In genomic region chr3:134029734-134030381, GRCh38 we compare ENCODE assay signal across 8 cellular contexts. TPM values are rescaled to one million over a fixed set of nuclear protein-coding genes. Genes with fewer than 3 reads are reported as not detected.
DNase-seq lines count a peak whose midpoint lies in the region; ATAC-seq and TF ChIP-seq lines count a peak whose summit lies in the region.

TSS of gene SLCO2A1 (minus strand) at chr3:134029925. CDS start at chr3:134029802, 123 bp downstream.

- peaks cover 5% of the 10 kb centered on the region for H3K4me1 Mint-ChIP-seq in activated T-cell treated with anti-CD3 and anti-CD28 coated beads, Interleukin-2, amount 50 U/mL, for 24 hours (ENCODE audit: low read depth)
- peaks cover 0 to 3% of the 10 kb centered on the region in 2 donors for H3K4me1 Mint-ChIP-seq in natural killer cell treated with Interleukin-12 subunit alpha and Interleukin-12 subunit beta and Interleukin-15 and Interleukin-18, amount 100 ng/mL, for 72 hours (ENCODE audit: low read depth in 2 of 2)

- no peak for DNase-seq in activated T-cell treated with anti-CD3 and anti-CD28 coated beads, Interleukin-2, amount 50 U/mL, for 24 hours
- no peak for DNase-seq in activated T-cell treated with anti-CD3 and anti-CD28 coated beads, Interleukin-2, amount 50 U/mL, for 1 hour
- DNase-seq in SJSA1 (ENCODE audit: low read depth in 1 of 2, low spot score in 2 of 2) (no peak), fibroblast of the aortic adventitia (ENCODE audit: low read depth) (no peak), AML-193 (lab: John Stamatoyannopoulos, UW) (no peak)
- peak; percentile 56 for DNase-seq in natural killer cell treated with Interleukin-12 subunit alpha and Interleukin-12 subunit beta and Interleukin-15 and Interleukin-18, amount 100 ng/mL, for 72 hours (ENCODE audit: low spot score)

- no peak for TF ChIP-seq CTCF in fibroblast of the aortic adventitia (IDR thresholded peaks at IDR 0.05; ENCODE audit: insufficient read depth, low read length)

- H3K9me3 Mint-ChIP-seq in activated T-cell treated with anti-CD3 and anti-CD28 coated beads, Interleukin-2, amount 50 U/mL, for 24 hours: no peaks in the 10 kb centered on the region
- H3K9me3 Mint-ChIP-seq in natural killer cell treated with Interleukin-12 subunit alpha and Interleukin-12 subunit beta and Interleukin-15 and Interleukin-18, amount 100 ng/mL, for 72 hours: no peaks in the 10 kb centered on the region

- H3K27me3 Mint-ChIP-seq in activated T-cell treated with anti-CD3 and anti-CD28 coated beads, Interleukin-2, amount 50 U/mL, for 24 hours: peaks cover 67% of the 10 kb centered on the region
- peaks cover 24 to 31% of the 10 kb centered on the region in 2 donors for H3K27me3 Mint-ChIP-seq in natural killer cell treated with Interleukin-12 subunit alpha and Interleukin-12 subunit beta and Interleukin-15 and Interleukin-18, amount 100 ng/mL, for 72 hours

- H3K4me1 ChIP-seq in SJSA1 (replicated peaks): peaks cover 7% of the 10 kb centered on the region

- H3K4me3 ChIP-seq in SJSA1 (peak within 1 kb of the TSS; percentile 48), fibroblast of the aortic adventitia (ENCODE audit: low read depth, low read length) (peak within 1 kb of the TSS; percentile 57)

- H3K36me3 ChIP-seq in SJSA1: 0 out of 2 replicates have a peak, but pooled peaks cover 2% of the 10 kb centered on the region

- peaks cover 15% of the 10 kb centered on the region for H3K27me3 ChIP-seq in SJSA1 (replicated peaks)

- ATAC-seq in natural killer cell treated with Interleukin-12 subunit alpha and Interleukin-12 subunit beta and Interleukin-15 and Interleukin-18, amount 100 ng/mL, for 72 hours: peak in 1 of 2 donors; percentile 48
- ATAC-seq in HG02884 (IDR thresholded peaks at IDR 0.05; ENCODE audit: unreplicated experiment): no peak
- no peak for ATAC-seq in GM19397 (IDR thresholded peaks at IDR 0.05; ENCODE audit: unreplicated experiment)

- H3K27ac Mint-ChIP-seq in activated T-cell treated with anti-CD3 and anti-CD28 coated beads, Interleukin-2, amount 50 U/mL, for 24 hours: no peak within 1 kb of the TSS
- H3K27ac Mint-ChIP-seq in natural killer cell treated with Interleukin-12 subunit alpha and Interleukin-12 subunit beta and Interleukin-15 and Interleukin-18, amount 100 ng/mL, for 72 hours: no peak within 1 kb of the TSS

- no peaks in the 10 kb centered on the region for H3K36me3 Mint-ChIP-seq in activated T-cell treated with anti-CD3 and anti-CD28 coated beads, Interleukin-2, amount 50 U/mL, for 24 hours (ENCODE audit: low read depth)
- H3K36me3 Mint-ChIP-seq in natural killer cell treated with Interleukin-12 subunit alpha and Interleukin-12 subunit beta and Interleukin-15 and Interleukin-18, amount 100 ng/mL, for 72 hours: no peaks in the 10 kb centered on the region

- H3K27ac ChIP-seq in SJSA1: no peak within 1 kb of the TSS

- no peaks in the 10 kb centered on the region for H3K9me3 ChIP-seq in SJSA1 (replicated peaks)

- H3K4me3 Mint-ChIP-seq in activated T-cell treated with anti-CD3 and anti-CD28 coated beads, Interleukin-2, amount 50 U/mL, for 24 hours: peak within 1 kb of the TSS; percentile 60
- H3K4me3 Mint-ChIP-seq in natural killer cell treated with Interleukin-12 subunit alpha and Interleukin-12 subunit beta and Interleukin-15 and Interleukin-18, amount 100 ng/mL, for 72 hours: no peak within 1 kb of the TSS

RNA-seq across cellular contexts. Expression of gene SLCO2A1, which starts in this region (rescaled TPM):
- 0.16 TPM in 1 of 2 replicates, not detected in the other for total RNA-seq in SJSA1 (2014; rRNA removed; shearing (Covaris generic))
- total RNA-seq in fibroblast of the aortic adventitia (ENCODE audit: low replicate concordance): under 0.01 and 0.16 TPM in 2 replicates
- total RNA-seq in natural killer cell treated with Interleukin-12 subunit alpha and Interleukin-12 subunit beta and Interleukin-15 and Interleukin-18, amount 100 ng/mL, for 72 hours: not detected

Comparison
In these comparisons a context has a peak if more than half of its experiments do, and no peak if none do; other contexts are left out.
1. Peak in DNase-seq in natural killer cell treated with Interleukin-12 subunit alpha and Interleukin-12 subunit beta and Interleukin-15 and Interleukin-18, amount 100 ng/mL, for 72 hours; RNA of the gene not detected or under 1 TPM.